In genomic region chr18:63273170-63273925, GRCh38 we compare ENCODE assay signal across 16 cellular contexts. TPM values are rescaled to one million over a fixed set of nuclear protein-coding genes. Genes with fewer than 3 reads are reported as not detected.
DNase-seq lines count a peak whose midpoint lies in the region; ATAC-seq and TF ChIP-seq lines count a peak whose summit lies in the region.
"Had no signal": no experiment of that assay in that cellular context is flagged by ENCODE, and none has a peak within 500 bp of the region (broad histone marks: within the 10 kb centered on the region; RNA-seq: fewer than 3 reads in every experiment).

No MANE protein-coding gene starts in this region.

- POLR2A ChIA-PET in naive thymus-derived CD4-positive, alpha-beta T cell (lab: Charles Lee) = interaction anchor here (0.6 to 1.8 kb wide), 7 partner anchors 8 to 102 kb away, joined by 3 to 7 read pairs (median 3); no protein-coding TSS in a partner anchor

- peaks cover 4% of the 10 kb centered on the region for H3K9me3 Mint-ChIP-seq in activated naive CD4-positive, alpha-beta T cell treated with anti-CD3 and anti-CD28 coated beads, Interleukin-2, amount 50 U/mL, for 24 hours
- H3K9me3 Mint-ChIP-seq in naive thymus-derived CD4-positive, alpha-beta T cell = peaks cover 0 to 5% (median 0%) of the 10 kb centered on the region in 11 donors

- no peaks in the 10 kb centered on the region for H3K36me3 ChIP-seq in naive thymus-derived CD4-positive, alpha-beta T cell (ENCODE audit: control insufficient read depth in 2 of 3, insufficient read depth in 3 of 3, low read length in 3 of 3)
- no peaks in the 10 kb centered on the region for H3K36me3 ChIP-seq in vagina
- H3K36me3 ChIP-seq in H7 (replicated peaks; ENCODE audit: control insufficient read depth, insufficient read depth, low read length) = no peaks in the 10 kb centered on the region

- no peak for DNase-seq in activated naive CD4-positive, alpha-beta T cell (lab: John Stamatoyannopoulos, UW)
- DNase-seq in SK-N-DZ (ENCODE audit: low spot score) = peak; percentile 38
- no peak for DNase-seq in naive thymus-derived CD4-positive, alpha-beta T cell
- no peak for DNase-seq in vagina (ENCODE audit: extremely low spot score in 2 of 2)
- no peak for DNase-seq in H7
- DNase-seq: activated CD4-positive, alpha-beta T cell treated with anti-CD3 and anti-CD28 coated beads for 48 hours; GM23248; left cardiac atrium; NCI-H1092 treated with DMSO at 0.1 percent for 48 hours; NCI-H82; stimulated activated CD4-positive, alpha-beta T cell treated with anti-CD3 and anti-CD28 coated beads, Interleukin-12 subunit alpha, Interleukin-12 subunit beta, amount 100 ng/mL, for 4 hours had no signal

- no peak for TF ChIP-seq CTCF in vagina (IDR thresholded peaks at IDR 0.05)

- peaks cover 9 to 41% of the 10 kb centered on the region in 2 donors for H3K4me1 ChIP-seq in naive thymus-derived CD4-positive, alpha-beta T cell (ENCODE audit: control insufficient read depth in 2 of 2, insufficient read depth in 2 of 2, low read length in 2 of 2)
- H3K4me1 ChIP-seq in vagina = peaks cover 35% of the 10 kb centered on the region

- intact Hi-C loops in naive thymus-derived CD4-positive, alpha-beta T cell (cut with micrococcal nuclease) = loop anchor here in 1 of 2 donors (2.0 kb wide), 2 partner anchors 15 to 23 kb away; no protein-coding TSS in a partner anchor
- intact Hi-C loops in vagina (cut with DNase I) = no loop called here

- peak overlapping the region; percentile 43 for H3K27ac Mint-ChIP-seq in activated naive CD4-positive, alpha-beta T cell treated with anti-CD3 and anti-CD28 coated beads, Interleukin-2, amount 50 U/mL, for 24 hours
- peak overlapping the region in 7 of 9 donors; percentile 6 to 79 (median 43) for H3K27ac Mint-ChIP-seq in naive thymus-derived CD4-positive, alpha-beta T cell

- H3K4me1 Mint-ChIP-seq in activated naive CD4-positive, alpha-beta T cell treated with anti-CD3 and anti-CD28 coated beads, Interleukin-2, amount 50 U/mL, for 24 hours = peaks cover 97% of the 10 kb centered on the region
- H3K4me1 Mint-ChIP-seq in naive thymus-derived CD4-positive, alpha-beta T cell = peaks cover 49 to 97% (median 91%) of the 10 kb centered on the region in 7 donors

- H3K4me3 Mint-ChIP-seq in activated naive CD4-positive, alpha-beta T cell treated with anti-CD3 and anti-CD28 coated beads, Interleukin-2, amount 50 U/mL, for 24 hours = peak overlapping the region; percentile 13
- H3K4me3 Mint-ChIP-seq in naive thymus-derived CD4-positive, alpha-beta T cell = peak overlapping the region in 6 of 10 donors; percentile 4 to 58 (median 30)

- no peaks in the 10 kb centered on the region for H3K27me3 Mint-ChIP-seq in activated naive CD4-positive, alpha-beta T cell treated with anti-CD3 and anti-CD28 coated beads, Interleukin-2, amount 50 U/mL, for 24 hours
- no peaks in the 10 kb centered on the region for H3K27me3 Mint-ChIP-seq in naive thymus-derived CD4-positive, alpha-beta T cell

- no peak overlapping the region for H3K4me3 ChIP-seq in naive thymus-derived CD4-positive, alpha-beta T cell (ENCODE audit: low read length)
- H3K4me3 ChIP-seq in vagina (no peak overlapping the region), H7 (ENCODE audit: insufficient read depth, low read depth, low read length) (no peak overlapping the region)
- H3K4me3 ChIP-seq: coronary artery, GM23248, K562 had no signal

- H3K27me3 ChIP-seq in naive thymus-derived CD4-positive, alpha-beta T cell (ENCODE audit: control insufficient read depth in 2 of 2, insufficient read depth in 2 of 2, low read length in 2 of 2) = no peaks in the 10 kb centered on the region
- H3K27me3 ChIP-seq in vagina (no peaks in the 10 kb centered on the region), H7 (ENCODE audit: control insufficient read depth, insufficient read depth, low read length) (no peaks in the 10 kb centered on the region)

- no peak overlapping the region for H3K27ac ChIP-seq in naive thymus-derived CD4-positive, alpha-beta T cell (ENCODE audit: low read depth, low read length)
- peak overlapping the region; percentile 27 for H3K27ac ChIP-seq in vagina
- H3K27ac ChIP-seq: coronary artery, GM23248 had no signal

- ATAC-seq in naive thymus-derived CD4-positive, alpha-beta T cell = no peak
- no peak for ATAC-seq in HG03378 (IDR thresholded peaks at IDR 0.05; ENCODE audit: unreplicated experiment)
- ATAC-seq in GM19035 (IDR thresholded peaks at IDR 0.05; ENCODE audit: unreplicated experiment) = no peak
- ATAC-seq: K562, left cardiac atrium had no signal

- TF ChIP-seq POLR2A in vagina (IDR thresholded peaks at IDR 0.05) = no peak

- CTCF ChIA-PET in naive thymus-derived CD4-positive, alpha-beta T cell (lab: Charles Lee) = interaction anchor here (0.6 to 1.2 kb wide), 3 partner anchors 16 to 76 kb away, joined by 3 to 4 read pairs (median 3); no protein-coding TSS in a partner anchor

- H3K36me3 Mint-ChIP-seq in activated naive CD4-positive, alpha-beta T cell treated with anti-CD3 and anti-CD28 coated beads, Interleukin-2, amount 50 U/mL, for 24 hours = peaks cover 19% of the 10 kb centered on the region
- H3K36me3 Mint-ChIP-seq in naive thymus-derived CD4-positive, alpha-beta T cell = peaks cover 5 to 53% (median 27%) of the 10 kb centered on the region in 5 donors

- no peaks in the 10 kb centered on the region for H3K9me3 ChIP-seq in naive thymus-derived CD4-positive, alpha-beta T cell (ENCODE audit: control insufficient read depth in 2 of 3, low read length in 3 of 3)
- no peaks in the 10 kb centered on the region for H3K9me3 ChIP-seq in vagina

RNA-seq across cellular contexts. Expression of gene BCL2, which starts 46.2 kb away (rescaled TPM):
- polyA plus RNA-seq in SK-N-DZ (2014; cell fraction: cytosol; rRNA removed) = 16.1 and 17.4 TPM in 2 replicates
- polyA plus RNA-seq in SK-N-DZ (2014; cell fraction: nucleus; rRNA removed) = 6.6 and 7.0 TPM in 2 replicates
- 100 to 1,000 TPM in 3 of 5 experiments, 10 to 100 TPM in 2; 38.3 to 154 (median 126) TPM for total RNA-seq in naive thymus-derived CD4-positive, alpha-beta T cell
- polyA plus RNA-seq in naive thymus-derived CD4-positive, alpha-beta T cell = 10 to 100 TPM; 32.7 to 39.6 TPM
- 18.7 TPM for total RNA-seq in vagina
- total RNA-seq in H7 (2014; rRNA removed; shearing (Covaris generic)) = 0.81 and 1.8 TPM in 2 replicates
